ENCODE assay signal across 8 cellular contexts in genomic region chr2:210002158-210003157, GRCh38. TPM values are rescaled to one million over a fixed set of nuclear protein-coding genes. Genes with fewer than 3 reads are reported as not detected.
DNase-seq lines count a peak whose midpoint lies in the region; ATAC-seq and TF ChIP-seq lines count a peak whose summit lies in the region.

TSS of gene RPE (plus strand) at chr2:210002638. CDS start at chr2:210002662, 24 bp downstream.

- H3K36me3 ChIP-seq in CD8-positive, alpha-beta T cell (ENCODE audit: insufficient read depth, low read length) = peaks cover 5% of the 10 kb centered on the region
- no peaks in the 10 kb centered on the region for H3K36me3 ChIP-seq in lower lobe of right lung

- no peaks in the 10 kb centered on the region for H3K27me3 Mint-ChIP-seq in CD8-positive, alpha-beta T cell (ENCODE audit: low read depth)

- POLR2A ChIA-PET in CD8-positive, alpha-beta T cell (lab: Charles Lee) = interaction anchor here (0.6 kb wide), 1 partner anchor 183 kb away, joined by 3 read pairs; no protein-coding TSS in a partner anchor

- CTCF ChIA-PET in CD8-positive, alpha-beta T cell (lab: Charles Lee) = no interaction called here

- peak within 1 kb of the TSS; percentile 92 for H3K4me3 Mint-ChIP-seq in CD8-positive, alpha-beta T cell

- H3K9me3 Mint-ChIP-seq in CD8-positive, alpha-beta T cell = no peaks in the 10 kb centered on the region

- peak within 1 kb of the TSS; percentile 96 for H3K27ac Mint-ChIP-seq in CD8-positive, alpha-beta T cell

- H3K9me3 ChIP-seq in CD8-positive, alpha-beta T cell (ENCODE audit: low read length) = no peaks in the 10 kb centered on the region
- H3K9me3 ChIP-seq in lower lobe of right lung = no peaks in the 10 kb centered on the region

- peaks cover 36% of the 10 kb centered on the region for H3K36me3 Mint-ChIP-seq in CD8-positive, alpha-beta T cell

- TF ChIP-seq CTCF in CD8-positive, alpha-beta T cell (IDR thresholded peaks at IDR 0.05) = no peak
- no peak for TF ChIP-seq CTCF in lower lobe of right lung (IDR thresholded peaks at IDR 0.05)

- peaks cover 64% of the 10 kb centered on the region for H3K4me1 Mint-ChIP-seq in CD8-positive, alpha-beta T cell (ENCODE audit: low read depth)

- no peaks in the 10 kb centered on the region for H3K27me3 ChIP-seq in CD8-positive, alpha-beta T cell (ENCODE audit: insufficient read depth, low read length)
- H3K27me3 ChIP-seq in lower lobe of right lung (ENCODE audit: low read depth) = no peaks in the 10 kb centered on the region

- ATAC-seq in CD8-positive, alpha-beta T cell = peak; percentile 98
- peak; percentile 100 for ATAC-seq in GM19467 (IDR thresholded peaks at IDR 0.05; ENCODE audit: unreplicated experiment)
- peak; percentile 100 for ATAC-seq in lower lobe of right lung

- peak within 1 kb of the TSS; percentile 60 for H3K27ac ChIP-seq in CD8-positive, alpha-beta T cell (ENCODE audit: low read depth, low read length)
- peak within 1 kb of the TSS; percentile 82 for H3K27ac ChIP-seq in lower lobe of right lung

- H3K4me3 ChIP-seq in CD8-positive, alpha-beta T cell (ENCODE audit: low read depth, low read length) = peak within 1 kb of the TSS; percentile 76
- H3K4me3 ChIP-seq in lower lobe of right lung = peak within 1 kb of the TSS; percentile 81

- peak; percentile 95 to 99 (median 98) for DNase-seq in CD8-positive, alpha-beta T cell
- DNase-seq in HS-27A (ENCODE audit: low read depth) = peak; percentile 59
- DNase-seq in NK-92 (lab: John Stamatoyannopoulos, UW; ENCODE audit: unreplicated experiment) = peak; percentile 68
- DNase-seq in activated CD8-positive, alpha-beta memory T cell treated with anti-CD3 and anti-CD28 coated beads for 1 hour (ENCODE audit: extremely low read depth in 1 of 2, low read depth in 1 of 2) = peak; percentile 94 to 98
- DNase-seq in effector CD4-positive, alpha-beta T cell = peak; percentile 96
- peak; percentile 97 for DNase-seq in lower lobe of right lung
- DNase-seq in stimulated activated CD4-positive, alpha-beta T cell treated with anti-CD3 and anti-CD28 coated beads, TNF-alpha, amount 100 ng/mL, for 24 hours (ENCODE audit: low read depth in 3 of 3) = peak; percentile 95 to 98 (median 97)

- H3K4me1 ChIP-seq in CD8-positive, alpha-beta T cell (ENCODE audit: insufficient read depth, low read length) = peaks cover 47% of the 10 kb centered on the region
- H3K4me1 ChIP-seq in lower lobe of right lung = peaks cover 46% of the 10 kb centered on the region

- intact Hi-C loops in CD8-positive, alpha-beta T cell (cut with DNase I, micrococcal nuclease) = loop anchor here (1.0 to 5.0 kb wide), 6 partner anchors 168 to 1748 kb away; partner anchors contain the start of genes LANCL1 (in 2 of the 2) and PIKFYVE (in 2 of the 2)
- intact Hi-C loops in lower lobe of right lung (cut with DNase I) = no loop called here

RNA-seq across cellular contexts. Expression of gene RPE, which starts in this region (rescaled TPM):
- 10 to 100 TPM in 1 of 2 experiments, 1 to 10 TPM in 1; 7.2 to 10.5 TPM for total RNA-seq in CD8-positive, alpha-beta T cell
- total RNA-seq in lower lobe of right lung = 45.1 TPM

Comparison
In these comparisons a context has a peak if more than half of its experiments do, and no peak if none do; other contexts are left out.
1. Peak in every context shown above with its lines: DNase-seq, ATAC-seq, H3K4me3 ChIP-seq and H3K27ac ChIP-seq.